10 cellular contexts compared by ENCODE assay signal in genomic region chr7:12222889-12223579, GRCh38. TPM values are rescaled to one million over a fixed set of nuclear protein-coding genes. Genes with fewer than 3 reads are reported as not detected.
DNase-seq lines count a peak whose midpoint lies in the region; ATAC-seq and TF ChIP-seq lines count a peak whose summit lies in the region.
"Had no signal": no experiment of that assay in that cellular context is flagged by ENCODE, and none has a peak within 500 bp of the region (broad histone marks: within the 10 kb centered on the region; RNA-seq: fewer than 3 reads in every experiment).

No MANE protein-coding gene starts in this region.

- H3K36me3 ChIP-seq in tibial nerve, result peaks cover 0 to 50% (median 0%) of the 10 kb centered on the region in 3 donors

- CTCF ChIA-PET in activated CD4-positive, alpha-beta memory T cell treated with anti-CD3 and anti-CD28 coated beads for 36 hours (lab: Charles Lee), result no interaction called here

- H3K4me3 ChIP-seq in tibial nerve, result no peak overlapping the region

- ATAC-seq in GM19468 (IDR thresholded peaks at IDR 0.05; ENCODE audit: extremely low read depth, unreplicated experiment), result peak; percentile 84
- peak; percentile 88 for ATAC-seq in HG03196 (IDR thresholded peaks at IDR 0.05; ENCODE audit: unreplicated experiment)
- no peak for ATAC-seq in left lobe of liver

- peaks cover 0 to 14% (median 0%) of the 10 kb centered on the region in 4 donors for H3K4me1 ChIP-seq in tibial nerve

- no peak for TF ChIP-seq CTCF in tibial nerve (IDR thresholded peaks at IDR 0.05)

- H3K9me3 ChIP-seq in tibial nerve, result peaks cover 0 to 4% (median 0%) of the 10 kb centered on the region in 4 donors

- peaks cover 54% of the 10 kb centered on the region for H3K36me3 Mint-ChIP-seq in activated CD4-positive, alpha-beta memory T cell treated with anti-CD3 and anti-CD28 coated beads for 36 hours

- no peak overlapping the region for H3K27ac ChIP-seq in tibial nerve

- POLR2A ChIA-PET in activated CD4-positive, alpha-beta memory T cell treated with anti-CD3 and anti-CD28 coated beads for 36 hours (lab: Charles Lee), result no interaction called here

- intact Hi-C loops in activated CD4-positive, alpha-beta memory T cell treated with anti-CD3 and anti-CD28 coated beads for 36 hours (cut with micrococcal nuclease), result no loop called here

- H3K9me3 Mint-ChIP-seq in activated CD4-positive, alpha-beta memory T cell treated with anti-CD3 and anti-CD28 coated beads for 36 hours, result peaks cover 9% of the 10 kb centered on the region

- WGBS in tibial nerve, 2 donors, result 0 to 43% methylated on average over 1 of the region's 1 CpG

- peak overlapping the region; percentile 78 for H3K27ac Mint-ChIP-seq in activated CD4-positive, alpha-beta memory T cell treated with anti-CD3 and anti-CD28 coated beads for 36 hours

- TF ChIP-seq EP300 in tibial nerve (IDR thresholded peaks at IDR 0.05), result no peak

- no peak for TF ChIP-seq POLR2A in tibial nerve (IDR thresholded peaks at IDR 0.05)

- no peaks in the 10 kb centered on the region for H3K27me3 Mint-ChIP-seq in activated CD4-positive, alpha-beta memory T cell treated with anti-CD3 and anti-CD28 coated beads for 36 hours

- no peak overlapping the region for H3K4me3 Mint-ChIP-seq in activated CD4-positive, alpha-beta memory T cell treated with anti-CD3 and anti-CD28 coated beads for 36 hours

- DNase-seq in GF-D8 (lab: John Stamatoyannopoulos, UW), result peak; percentile 90
- DNase-seq in activated CD4-positive, alpha-beta memory T cell treated with anti-CD3 and anti-CD28 coated beads for 36 hours, result no peak
- DNase-seq in globus pallidus (ENCODE audit: low spot score), result no peak
- DNase-seq in tibial nerve (ENCODE audit: low spot score in 2 of 2), result no peak
- no peak for DNase-seq in HPDE6-E6E7 (ENCODE audit: extremely low spot score)
- DNase-seq in left lobe of liver (ENCODE audit: low spot score), result no peak
- DNase-seq: activated CD4-positive, alpha-beta T cell treated with anti-CD3 and anti-CD28 coated beads for 48 hours; NCI-H1417 treated with DMSO at 0.1 percent for 48 hours had no signal

- H3K4me1 Mint-ChIP-seq in activated CD4-positive, alpha-beta memory T cell treated with anti-CD3 and anti-CD28 coated beads for 36 hours (ENCODE audit: low read depth), result peaks cover 35% of the 10 kb centered on the region

- no peaks in the 10 kb centered on the region for H3K27me3 ChIP-seq in tibial nerve

RNA-seq across cellular contexts. Expression of gene TMEM106B, which starts 11.9 kb away (rescaled TPM):
- total RNA-seq in activated CD4-positive, alpha-beta memory T cell treated with anti-CD3 and anti-CD28 coated beads for 36 hours, result 10 to 100 TPM; 25.5 to 26.2 TPM
- total RNA-seq in tibial nerve (10 to 100 TPM; 22.2 to 57.1 (median 47.5) TPM), left lobe of liver (27.1 TPM)
